1 cellular context compared by ENCODE assay signal in the genomic region with DNA sequence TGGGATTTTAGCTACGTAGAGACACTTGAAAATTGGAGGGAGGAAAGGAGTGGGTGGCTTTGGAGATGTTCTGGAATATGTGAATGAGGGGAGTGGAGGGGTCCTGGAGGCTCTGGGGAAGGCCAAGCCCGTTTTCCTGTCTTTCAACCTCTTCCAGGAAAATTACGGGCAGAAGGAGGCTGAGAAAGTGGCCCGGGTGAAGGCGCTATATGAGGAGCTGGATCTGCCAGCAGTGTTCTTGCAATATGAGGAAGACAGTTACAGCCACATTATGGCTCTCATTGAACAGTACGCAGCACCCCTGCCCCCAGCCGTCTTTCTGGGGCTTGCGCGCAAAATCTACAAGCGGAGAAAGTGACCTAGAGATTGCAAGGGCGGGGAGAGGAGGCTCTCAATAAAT.
TF ChIP-seq lines count a peak whose summit lies in the region.

No MANE protein-coding gene starts in this region.

TF ChIP-seq in HepG2, 621 proteins besides CTCF, POLR2A, EP300 and RAD21:
- TF ChIP-seq GATA4 (IDR thresholded peaks at IDR 0.05; ENCODE audit: borderline replicate concordance, low read depth) (0 out of 2 replicates have a peak, but pooled peaks have one; percentile 14), ZNF569 (CRISPR knock-in tag; IDR thresholded peaks at IDR 0.05; ENCODE audit: borderline replicate concordance) (no peak)
- TF ChIP-seq, protein P1, sequence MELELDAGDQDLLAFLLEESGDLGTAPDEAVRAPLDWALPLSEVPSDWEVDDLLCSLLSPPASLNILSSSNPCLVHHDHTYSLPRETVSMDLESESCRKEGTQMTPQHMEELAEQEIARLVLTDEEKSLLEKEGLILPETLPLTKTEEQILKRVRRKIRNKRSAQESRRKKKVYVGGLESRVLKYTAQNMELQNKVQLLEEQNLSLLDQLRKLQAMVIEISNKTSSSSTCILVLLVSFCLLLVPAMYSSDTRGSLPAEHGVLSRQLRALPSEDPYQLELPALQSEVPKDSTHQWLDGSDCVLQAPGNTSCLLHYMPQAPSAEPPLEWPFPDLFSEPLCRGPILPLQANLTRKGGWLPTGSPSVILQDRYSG (CRISPR knock-in tag; IDR thresholded peaks at IDR 0.05): no peak
